Comparison of ENCODE assay signal across 27 cellular contexts in genomic region chr5:180174587-180174972, GRCh38. TPM values are rescaled to one million over a fixed set of nuclear protein-coding genes. Genes with fewer than 3 reads are reported as not detected.
DNase-seq lines count a peak whose midpoint lies in the region; ATAC-seq and TF ChIP-seq lines count a peak whose summit lies in the region.
"Had no signal": no experiment of that assay in that cellular context is flagged by ENCODE, and none has a peak within 500 bp of the region (broad histone marks: within the 10 kb centered on the region; RNA-seq: fewer than 3 reads in every experiment).

No MANE protein-coding gene starts in this region.

- H3K27ac ChIP-seq in AG04450 (ENCODE audit: low read depth, low read length) (peak overlapping the region; percentile 70), layer of hippocampus (ENCODE audit: low read depth, low read length) (peak overlapping the region; percentile 38)
- H3K27ac ChIP-seq: GM23248, HL-60 had no signal

- peaks cover 0 to 2% (median 0%) of the 10 kb centered on the region in 5 experiments for H3K9me3 Mint-ChIP-seq in brain
- no peaks in the 10 kb centered on the region for H3K9me3 Mint-ChIP-seq in osteocyte (ENCODE audit: unreplicated experiment)

- POLR2A ChIA-PET in AG04450 (lab: Yijun Ruan, JAX), result interaction anchor here (0.6 kb wide), 1 partner anchor 83 kb away, joined by 3 read pairs; no protein-coding TSS in a partner anchor

- no peaks in the 10 kb centered on the region for H3K36me3 Mint-ChIP-seq in brain
- H3K36me3 Mint-ChIP-seq in osteocyte (ENCODE audit: unreplicated experiment), result no peaks in the 10 kb centered on the region
- H3K36me3 Mint-ChIP-seq: CD4-positive, CD25-positive, alpha-beta regulatory T cell had no signal

- DNase-seq in AG04450 (ENCODE audit: low read depth, low spot score) (no peak), osteocyte (ENCODE audit: extremely low spot score, unreplicated experiment) (peak; percentile 73), kidney glomerular epithelial cell (lab: John Stamatoyannopoulos, UW) (no peak), DMS153 (lab: John Stamatoyannopoulos, UW) (no peak), DMS153 treated with DMSO at 0.1 percent for 48 hours (lab: John Stamatoyannopoulos, UW; ENCODE audit: unreplicated experiment) (no peak)
- DNase-seq: 8988T; BE2C; CD4-positive, CD25-positive, alpha-beta regulatory T cell; DND-41; HCEC 1CT; KBM-7; MM.1S; NCI-H1048; NCI-H1417 treated with DMSO at 0.1 percent for 48 hours; NCI-H187; NCI-H446; NCI-H526; PC-3; SHP77 had no signal

- TF ChIP-seq CTCF in AG04450 (IDR thresholded peaks at IDR 0.05; ENCODE audit: low read depth, low read length) (no peak), brain (conservative IDR thresholded peaks at IDR 0.05) (no peak), osteocyte (IDR thresholded peaks at IDR 0.05) (no peak)

- H3K4me3 ChIP-seq in AG04450 (ENCODE audit: low read depth, low read length), result no peak overlapping the region
- H3K4me3 ChIP-seq: GM12878, GM23248 had no signal

- H3K4me3 Mint-ChIP-seq in brain (no peak overlapping the region), osteocyte (ENCODE audit: unreplicated experiment) (no peak overlapping the region)
- H3K4me3 Mint-ChIP-seq: CD4-positive, CD25-positive, alpha-beta regulatory T cell had no signal

- H3K27ac Mint-ChIP-seq in brain (peak overlapping the region in 4 of 5 experiments; percentile 78 to 89 (median 82)), osteocyte (ENCODE audit: unreplicated experiment) (no peak overlapping the region)
- H3K27ac Mint-ChIP-seq: CD4-positive, CD25-positive, alpha-beta regulatory T cell had no signal

- peaks cover 4% of the 10 kb centered on the region; the same call in 1 of the 2 replicates for H3K9me3 ChIP-seq in AG04450 (ENCODE audit: control insufficient read depth, insufficient read depth, low read length)
- H3K9me3 ChIP-seq: BE2C had no signal

- H3K27me3 ChIP-seq in AG04450 (ENCODE audit: control insufficient read depth, insufficient read depth, low read length), result peaks cover 7% of the 10 kb centered on the region
- peaks cover 2% of the 10 kb centered on the region for H3K27me3 ChIP-seq in layer of hippocampus (ENCODE audit: control insufficient read depth, insufficient read depth, low read length)
- H3K27me3 ChIP-seq: BE2C had no signal

- H3K4me1 Mint-ChIP-seq in brain (peaks cover 56% of the 10 kb centered on the region), osteocyte (ENCODE audit: unreplicated experiment) (peaks cover 14% of the 10 kb centered on the region)
- H3K4me1 Mint-ChIP-seq: CD4-positive, CD25-positive, alpha-beta regulatory T cell had no signal

- ATAC-seq in GM21528 (IDR thresholded peaks at IDR 0.05; ENCODE audit: low FRiP score, unreplicated experiment), result no peak
- ATAC-seq: GM12878, HepG2, PC-3 had no signal

- H3K27me3 Mint-ChIP-seq in brain, result peaks cover 4% of the 10 kb centered on the region
- H3K27me3 Mint-ChIP-seq in osteocyte (ENCODE audit: unreplicated experiment), result peaks cover 2% of the 10 kb centered on the region

- CTCF ChIA-PET in AG04450 (lab: Charles Lee), result no interaction called here

RNA-seq across cellular contexts. Expression of gene RASGEF1C, which starts 34.4 kb away (rescaled TPM):
- polyA plus RNA-seq in AG04450 (2011; rRNA removed) (not detected in 2 replicates), brain (ENCODE audit: insufficient read depth, low read depth, low replicate concordance) (3.4 TPM)
- not detected in 2 replicates for polyA minus RNA-seq in AG04450 (2011; rRNA and poly(A)+ RNA removed)
- total RNA-seq in osteocyte, result not detected in 2 replicates
- total RNA-seq: CD4-positive, CD25-positive, alpha-beta regulatory T cell; GM12878; GM23248; HepG2; HT-29 had no signal
- polyA plus RNA-seq: CD4-positive, CD25-positive, alpha-beta regulatory T cell; GM12878; GM23248; HepG2 had no signal
